ENCODE assay signal across 1 cellular context in the genomic region with DNA sequence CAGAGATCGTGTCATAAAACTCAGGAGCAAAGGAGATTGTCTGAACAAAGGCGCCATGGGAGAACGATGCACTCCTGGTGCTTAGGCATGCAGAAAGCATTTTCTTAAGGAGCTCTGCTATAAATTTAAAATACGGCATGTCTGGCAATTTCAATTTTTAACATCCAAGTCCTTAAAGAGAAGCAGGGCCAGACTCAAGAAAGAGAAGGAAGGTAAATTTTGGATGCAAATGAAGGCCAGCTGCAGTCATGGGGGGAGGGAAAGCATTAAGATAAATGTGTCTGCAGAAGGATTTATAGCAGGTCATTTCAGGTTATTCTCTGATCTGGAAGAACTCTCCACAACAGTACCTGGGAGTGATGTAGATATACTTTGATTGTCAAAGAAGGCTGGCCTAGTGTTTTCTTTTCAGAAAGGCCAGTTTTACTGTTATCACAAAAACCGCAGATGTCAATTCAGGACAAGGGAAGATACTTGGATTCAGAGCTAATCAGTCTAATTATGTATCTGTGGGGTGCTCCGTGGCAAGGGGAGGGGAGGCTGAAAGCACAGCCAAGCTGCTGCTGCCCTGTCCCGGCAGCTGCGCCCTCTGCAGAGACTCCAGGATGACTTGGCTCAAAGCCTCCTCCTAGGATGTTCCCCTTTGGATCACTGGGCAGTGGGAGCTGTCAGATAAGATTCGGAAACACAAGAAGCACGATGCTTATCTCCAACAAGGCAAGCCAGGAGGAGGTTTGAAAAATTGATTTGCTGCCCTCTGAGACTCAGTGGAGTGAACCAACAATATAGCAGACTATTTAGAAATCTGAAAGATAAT.
TF ChIP-seq lines count a peak whose summit lies in the region.

No MANE protein-coding gene starts in this region.

TF ChIP-seq in H1, 55 proteins besides CTCF, POLR2A, EP300 and RAD21:
- TF ChIP-seq POLR2AphosphoS5 (IDR thresholded peaks at IDR 0.05; ENCODE audit: low read depth, low read length) (no peak), ZNF274 (IDR thresholded peaks at IDR 0.05; ENCODE audit: borderline replicate concordance, extremely low read depth, low read length) (no peak), ATF2 (IDR thresholded peaks at IDR 0.05; ENCODE audit: low read length) (no peak), TBP (IDR thresholded peaks at IDR 0.05; ENCODE audit: low read depth, low read length) (peak; percentile 69), EGR1 (IDR thresholded peaks at IDR 0.05; ENCODE audit: borderline replicate concordance, low read depth, low read length) (no peak)
